Comparison of ENCODE assay signal across 8 cellular contexts in the genomic region with DNA sequence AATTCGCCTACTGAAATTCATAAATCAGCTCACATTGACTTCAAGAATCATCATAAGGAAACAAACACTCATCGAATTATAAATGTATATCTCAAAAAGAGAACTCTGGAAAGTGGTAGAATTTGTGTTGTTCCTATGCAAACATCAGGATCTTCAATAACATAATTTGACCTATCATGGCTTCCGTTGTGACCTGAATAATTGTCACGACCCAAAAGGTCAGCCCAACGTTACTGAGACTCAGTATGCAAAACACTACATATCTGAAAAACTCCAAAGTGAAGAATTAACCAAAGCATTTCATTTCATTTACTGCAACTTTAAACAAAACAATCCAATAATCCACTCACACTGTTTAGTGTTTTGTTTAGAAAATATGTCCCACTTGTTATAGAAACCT. TPM values are rescaled to one million over a fixed set of nuclear protein-coding genes. Genes with fewer than 3 reads are reported as not detected.
DNase-seq lines count a peak whose midpoint lies in the region; ATAC-seq, FAIRE-seq and TF ChIP-seq lines count a peak whose summit lies in the region.

No MANE protein-coding gene starts in this region.

- peak overlapping the region; percentile 98 for H3K27ac Mint-ChIP-seq in activated T-cell treated with anti-CD3 and anti-CD28 coated beads, Interleukin-2, amount 50 U/mL, for 72 hours
- peak overlapping the region; percentile 98 for H3K27ac Mint-ChIP-seq in activated naive CD8-positive, alpha-beta T cell treated with anti-CD3 and anti-CD28 coated beads for 36 hours

- no peaks in the 10 kb centered on the region for H3K27me3 Mint-ChIP-seq in activated T-cell treated with anti-CD3 and anti-CD28 coated beads, Interleukin-2, amount 50 U/mL, for 72 hours (ENCODE audit: low read depth)
- H3K27me3 Mint-ChIP-seq in activated naive CD8-positive, alpha-beta T cell treated with anti-CD3 and anti-CD28 coated beads for 36 hours, result no peaks in the 10 kb centered on the region

- peaks cover 61% of the 10 kb centered on the region for H3K79me2 ChIP-seq in HepG2 (ENCODE audit: insufficient read depth, low read length)

- no peak for ATAC-seq in activated T-cell treated with anti-CD3 and anti-CD28 coated beads, Interleukin-2, amount 50 U/mL, for 72 hours (replicated peaks in 1 of 2)
- no peak for ATAC-seq in HepG2

- peak overlapping the region; percentile 97 for H3K9ac ChIP-seq in HepG2 (ENCODE audit: insufficient read depth, low read depth, low read length)

- POLR2A ChIA-PET in HepG2 (lab: Yijun Ruan, JAX), result interaction anchor here (1.2 to 3.0 kb wide), 3 partner anchors 24 to 374 kb away, joined by 3 to 31 read pairs (median 6); no protein-coding TSS in a partner anchor

- H3K4me2 ChIP-seq in HepG2 (ENCODE audit: low read depth, low read length), result peak overlapping the region; percentile 83

- H3K4me3 Mint-ChIP-seq in activated T-cell treated with anti-CD3 and anti-CD28 coated beads, Interleukin-2, amount 50 U/mL, for 72 hours, result peak overlapping the region; percentile 91 to 94
- H3K4me3 Mint-ChIP-seq in activated naive CD8-positive, alpha-beta T cell treated with anti-CD3 and anti-CD28 coated beads for 36 hours, result peak overlapping the region; percentile 96

- H3K36me3 Mint-ChIP-seq in activated T-cell treated with anti-CD3 and anti-CD28 coated beads, Interleukin-2, amount 50 U/mL, for 72 hours (ENCODE audit: insufficient read depth in 2 of 2), result peaks cover 6% of the 10 kb centered on the region in 2 donors
- H3K36me3 Mint-ChIP-seq in activated naive CD8-positive, alpha-beta T cell treated with anti-CD3 and anti-CD28 coated beads for 36 hours, result peaks cover 10% of the 10 kb centered on the region

- peaks cover 13% of the 10 kb centered on the region for H4K20me1 ChIP-seq in HepG2 (ENCODE audit: insufficient read depth, low read length)

- no peak for FAIRE-seq in HepG2 (lab: Jason Lieb, UNC)

- peaks cover 21% of the 10 kb centered on the region for H3K4me1 Mint-ChIP-seq in activated T-cell treated with anti-CD3 and anti-CD28 coated beads, Interleukin-2, amount 50 U/mL, for 72 hours (ENCODE audit: low read depth)
- H3K4me1 Mint-ChIP-seq in activated naive CD8-positive, alpha-beta T cell treated with anti-CD3 and anti-CD28 coated beads for 36 hours, result peaks cover 24% of the 10 kb centered on the region

- no peak for TF ChIP-seq EP300 in HepG2 (IDR thresholded peaks at IDR 0.05; ENCODE audit: low read depth in 2 of 2, low read length in 2 of 2)
- TF ChIP-seq EP300 in HepG2 (CRISPR knock-in tag; IDR thresholded peaks at IDR 0.05; ENCODE audit: borderline replicate concordance), result no peak
- no peak for TF ChIP-seq EP300 in transverse colon (IDR thresholded peaks at IDR 0.05; ENCODE audit: low read depth)

- H3K4me3 ChIP-seq in HepG2 (replicated peaks in 1 of 3; ENCODE audit: insufficient read depth in 1 of 3, low read depth in 2 of 3, low read length in 3 of 3) (peak overlapping the region; percentile 77 to 99 (median 92); a peak in 5 of 6 replicates), transverse colon (peak overlapping the region in 3 of 4 donors; percentile 69 to 78 (median 78))

- TF ChIP-seq CTCF in HepG2 (CRISPR knock-in tag; IDR thresholded peaks at IDR 0.05) (no peak), transverse colon (IDR thresholded peaks at IDR 0.05) (no peak)

- no peak for DNase-seq in activated T-cell treated with anti-CD3 and anti-CD28 coated beads, Interleukin-2, amount 50 U/mL, for 72 hours
- no peak for DNase-seq in activated T-cell treated with anti-CD3 and anti-CD28 coated beads, Interleukin-2, amount 50 U/mL, for 1 hour
- DNase-seq in activated naive CD8-positive, alpha-beta T cell treated with anti-CD3 and anti-CD28 coated beads for 36 hours, result no peak
- no peak for DNase-seq in HepG2 (ENCODE audit: low spot score)
- DNase-seq in transverse colon, result no peak
- no peak for DNase-seq in NCI-H1048 (lab: John Stamatoyannopoulos, UW)
- no peak for DNase-seq in NCI-H526 treated with DMSO at 0.1 percent for 48 hours (lab: John Stamatoyannopoulos, UW)
- no peak for DNase-seq in SW 1271 (lab: John Stamatoyannopoulos, UW)

- H3K4me1 ChIP-seq in HepG2 (ENCODE audit: insufficient read depth, low read length) (peaks cover 56% of the 10 kb centered on the region), transverse colon (peaks cover 13 to 63% (median 53%) of the 10 kb centered on the region in 4 donors)

- H3K27ac ChIP-seq in HepG2 (ENCODE audit: extremely low read length, insufficient read depth, low read length) (peak overlapping the region; percentile 94), transverse colon (peak overlapping the region; percentile 93 to 100 (median 98))

- CTCF ChIA-PET in HepG2 (lab: Yijun Ruan, JAX; ENCODE audit: low intra/inter-chr PET ratio, low total read pairs), result no interaction called here

- no peaks in the 10 kb centered on the region for H3K36me3 ChIP-seq in HepG2 (replicated peaks in 1 of 2; ENCODE audit: control insufficient read depth in 1 of 2, insufficient read depth in 2 of 2, low read length in 2 of 2)
- H3K36me3 ChIP-seq in transverse colon, result no peaks in the 10 kb centered on the region

- no peaks in the 10 kb centered on the region; a peak in 1 of 5 replicates for H3K27me3 ChIP-seq in HepG2 (ENCODE audit: control insufficient read depth in 1 of 2, insufficient read depth in 2 of 2, low read length in 2 of 2)
- no peaks in the 10 kb centered on the region for H3K27me3 ChIP-seq in transverse colon

- no TSS peak for BruUV-seq in HepG2 (replicated peaks; lab: Mats Ljungman, UMichigan)

- H3K9me3 ChIP-seq in HepG2 (ENCODE audit: low read length), result no peaks in the 10 kb centered on the region
- no peaks in the 10 kb centered on the region for H3K9me3 ChIP-seq in transverse colon

- H3K9me3 Mint-ChIP-seq in activated T-cell treated with anti-CD3 and anti-CD28 coated beads, Interleukin-2, amount 50 U/mL, for 72 hours, result no peaks in the 10 kb centered on the region
- H3K9me3 Mint-ChIP-seq in activated naive CD8-positive, alpha-beta T cell treated with anti-CD3 and anti-CD28 coated beads for 36 hours, result no peaks in the 10 kb centered on the region

- intact Hi-C loops in HepG2 (cut with micrococcal nuclease; ENCODE audit: unreplicated experiment), result loop anchor here (1.0 kb wide), 1 partner anchor 24 kb away; no protein-coding TSS in a partner anchor
- intact Hi-C loops in transverse colon (cut with DNase I; ENCODE audit: low total_unique reads), result no loop called here

- in situ Hi-C loops in HepG2 (cut with HindIII; ENCODE audit: extremely low pct_ligation_motif_present, low pct_unique_long_range_greater_than_20kb), result no loop called here
- in situ Hi-C loops in transverse colon (cut with MboI; ENCODE audit: low pct_ligation_motif_present in 1 of 4, low pct_unique_long_range_greater_than_20kb in 1 of 4, low sequenced_read_pairs in 3 of 4), result loop anchor here in 2 of 4 donors (10.0 kb wide), 1 partner anchor 161 kb away; the partner anchor contains the start of gene FNIP1 (in 2 of the 2)

- no peak overlapping the region for H2AFZ ChIP-seq in HepG2 (ENCODE audit: low read length)

- no peak for TF ChIP-seq RAD21 in HepG2 (CRISPR knock-in tag; IDR thresholded peaks at IDR 0.05)

- TF ChIP-seq POLR2A in HepG2 (IDR thresholded peaks at IDR 0.05; ENCODE audit: insufficient read depth in 1 of 2, low read depth in 2 of 2, low read length in 2 of 2) (no peak), transverse colon (IDR thresholded peaks at IDR 0.05) (no peak)

- WGBS in HepG2 (ENCODE audit: low lambda C conversion rate), result 11% methylated on average over 5 of the region's 5 CpGs
- 29 to 48% methylated on average over 5 of the region's 5 CpGs for WGBS in transverse colon (ENCODE audit: low coverage in 1 of 2), 2 donors

RNA-seq across cellular contexts. Expression of gene RAPGEF6, which starts 1.2 kb away (rescaled TPM):
- 10 to 100 TPM; 36.5 to 37.3 TPM for total RNA-seq in activated T-cell treated with anti-CD3 and anti-CD28 coated beads, Interleukin-2, amount 50 U/mL, for 72 hours
- total RNA-seq in activated naive CD8-positive, alpha-beta T cell treated with anti-CD3 and anti-CD28 coated beads for 36 hours, result 10 to 100 TPM; 25.7 to 26.0 TPM
- 23.3 and 24.6 TPM in 2 replicates for total RNA-seq in HepG2 (2016; rRNA removed; fragmentation: Illumina TruSeq; extraction: Trizol)
- 7.5 and 10.7 TPM in 2 replicates for total RNA-seq in HepG2 (2016; cell fraction: cytosol; rRNA removed; fragmentation: Illumina TruSeq; extraction: Trizol; ENCODE audit: low read depth)
- 20.2 and 24.5 TPM in 2 replicates for total RNA-seq in HepG2 (2016; cell fraction: insoluble cytoplasmic fraction; rRNA removed; fragmentation: Illumina TruSeq; extraction: Trizol)
- total RNA-seq in HepG2 (2016; cell fraction: membrane; rRNA removed; fragmentation: Illumina TruSeq; extraction: Trizol), result 7.0 and 11.4 TPM in 2 replicates
- total RNA-seq in HepG2 (2016; cell fraction: nucleus; rRNA removed; fragmentation: Illumina TruSeq; extraction: Trizol), result 45.4 and 49.6 TPM in 2 replicates
- polyA plus RNA-seq in HepG2 (2011; rRNA removed), result 7.3 and 7.7 TPM in 2 replicates
- 3.5 and 5.4 TPM in 2 replicates for polyA plus RNA-seq in HepG2 (2011; cell fraction: cytosol; rRNA removed)
- polyA plus RNA-seq in HepG2 (2011; cell fraction: nucleus; rRNA removed), result 8.0 and 8.2 TPM in 2 replicates
- polyA plus RNA-seq in HepG2 (2012), result 7.9 and 14.6 TPM in 2 replicates
- 0.24 and 0.26 TPM in 2 replicates for polyA plus RNA-seq in HepG2 (2016; cell fraction: cytosol; fragmentation: Illumina TruSeq; extraction: Trizol; ENCODE audit: low read depth)
- 6.9 and 7.6 TPM in 2 replicates for polyA plus RNA-seq in HepG2 (2016; cell fraction: insoluble cytoplasmic fraction; fragmentation: Illumina TruSeq; extraction: Trizol; ENCODE audit: low read depth)
- polyA plus RNA-seq in HepG2 (2016; cell fraction: membrane; fragmentation: Illumina TruSeq; extraction: Trizol; ENCODE audit: low read depth), result 0.79 and 1.0 TPM in 2 replicates
- polyA plus RNA-seq in HepG2 (2016; cell fraction: nucleus; fragmentation: Illumina TruSeq; extraction: Trizol; ENCODE audit: insufficient read depth, low read depth), result 9.7 TPM in 2 replicates
- polyA minus RNA-seq in HepG2 (2011; rRNA and poly(A)+ RNA removed; ENCODE audit: low replicate concordance), result 20.8 and 24.5 TPM in 2 replicates
- 14.7 and 19.0 TPM in 2 replicates for polyA minus RNA-seq in HepG2 (2011; cell fraction: cytosol; rRNA and poly(A)+ RNA removed)
- polyA minus RNA-seq in HepG2 (2011; cell fraction: nucleus; rRNA and poly(A)+ RNA removed), result 125 and 131 TPM in 2 replicates
- total RNA-seq in transverse colon, result 10 to 100 TPM; 21.3 to 40.3 (median 35.9) TPM
